9 cellular contexts compared by ENCODE assay signal in genomic region chr6:10413850-10414765, GRCh38. TPM values are rescaled to one million over a fixed set of nuclear protein-coding genes. Genes with fewer than 3 reads are reported as not detected.
A peak's percentile ranks its signal among the peaks of the same experiment; 100 is the strongest.
DNase-seq lines count a peak whose midpoint lies in the region; ATAC-seq, FAIRE-seq and TF ChIP-seq lines count a peak whose summit lies in the region.
"Had no signal": no experiment of that assay in that cellular context is flagged by ENCODE, and none has a peak within 500 bp of the region (broad histone marks: within the 10 kb centered on the region; RNA-seq: fewer than 3 reads in every experiment).

No MANE protein-coding gene starts in this region.

- H3K9ac ChIP-seq in GM12878 (ENCODE audit: control insufficient read depth, insufficient read depth, low read length): no peak overlapping the region

- H3K27ac ChIP-seq in CD4-positive, alpha-beta T cell (ENCODE audit: low read depth, low read length): no peak overlapping the region
- no peak overlapping the region for H3K27ac ChIP-seq in GM12878 (ENCODE audit: control insufficient read depth, insufficient read depth)

- ATAC-seq in CD4-positive, alpha-beta T cell (ENCODE audit: poor library complexity): no peak
- ATAC-seq in HG02885 (IDR thresholded peaks at IDR 0.05; ENCODE audit: poor library complexity, unreplicated experiment): peak; percentile 25
- peak; percentile 2; the same call in 1 of the 3 replicates for ATAC-seq in GM12878
- ATAC-seq in naive B cell (ENCODE audit: low read depth in 2 of 2): no peak
- no peak for ATAC-seq in HG02938 (IDR thresholded peaks at IDR 0.05; ENCODE audit: unreplicated experiment)
- no peak for ATAC-seq in HG03025 (IDR thresholded peaks at IDR 0.05; ENCODE audit: low FRiP score, unreplicated experiment)

- peaks cover 40% of the 10 kb centered on the region for H3K36me3 Mint-ChIP-seq in CD4-positive, alpha-beta T cell (ENCODE audit: low read depth)
- H3K36me3 Mint-ChIP-seq in naive B cell: peaks cover 4 to 58% of the 10 kb centered on the region in 2 donors

- FAIRE-seq in GM12878 (lab: Jason Lieb, UNC): no peak
- FAIRE-seq: endothelial cell of umbilical vein had no signal

- H3K4me2 ChIP-seq in GM12878 (ENCODE audit: control insufficient read depth, insufficient read depth): peak overlapping the region; percentile 86; the same call in 1 of the 2 replicates

- TF ChIP-seq CTCF in CD4-positive, alpha-beta T cell (IDR thresholded peaks at IDR 0.05): no peak
- no peak for TF ChIP-seq CTCF in GM12878 (IDR thresholded peaks at IDR 0.05 in 2 of 3, conservative IDR thresholded peaks at IDR 0.05 in 1 of 3; ENCODE audit: control insufficient read depth in 2 of 3, extremely low read depth in 1 of 3, insufficient read depth in 1 of 3, low read depth in 3 of 3, low read length in 3 of 3)

- RAD21 ChIA-PET in GM12878 (lab: Charles Lee; ENCODE audit: unreplicated experiment): interaction anchor here (1.4 kb wide), 1 partner anchor 10 kb away, joined by 4 read pairs; no protein-coding TSS in a partner anchor

- H3K9me3 Mint-ChIP-seq in CD4-positive, alpha-beta T cell: peaks cover 13% of the 10 kb centered on the region
- H3K9me3 Mint-ChIP-seq in naive B cell: peaks cover 6 to 52% (median 33%) of the 10 kb centered on the region in 7 donors

- POLR2A ChIA-PET in CD4-positive, alpha-beta T cell (lab: Charles Lee): no interaction called here
- POLR2A ChIA-PET in GM12878 (lab: Charles Lee): interaction anchor here (0.6 to 1.2 kb wide), 3 partner anchors 12 to 882 kb away, joined by 3 to 9 read pairs (median 8); no protein-coding TSS in a partner anchor

- peak overlapping the region; percentile 69 for H3K4me3 Mint-ChIP-seq in CD4-positive, alpha-beta T cell
- peak overlapping the region; percentile 74 to 98 (median 88) for H3K4me3 Mint-ChIP-seq in naive B cell

- BruUV-seq in GM12878 (replicated peaks; lab: Mats Ljungman, UMichigan): no TSS peak

- peaks cover 95% of the 10 kb centered on the region for H3K27me3 Mint-ChIP-seq in CD4-positive, alpha-beta T cell
- peaks cover 72 to 98% (median 94%) of the 10 kb centered on the region in 3 donors for H3K27me3 Mint-ChIP-seq in naive B cell

- TF ChIP-seq EP300 in GM12878 (IDR thresholded peaks at IDR 0.05; ENCODE audit: borderline replicate concordance in 1 of 2, control insufficient read depth in 1 of 2, low read depth in 2 of 2, low read length in 2 of 2): no peak

- no peaks in the 10 kb centered on the region for H4K20me1 ChIP-seq in GM12878 (ENCODE audit: control insufficient read depth, insufficient read depth)

- peaks cover 19% of the 10 kb centered on the region for H3K4me1 ChIP-seq in GM12878 (ENCODE audit: control insufficient read depth, insufficient read depth, low read length)

- SMC1A ChIA-PET in GM12878 (lab: Charles Lee; ENCODE audit: uncharacterized antibody, unreplicated experiment): interaction anchor here (0.7 to 2.1 kb wide), 2 partner anchors 11 to 75 kb away, joined by 3 to 7 read pairs; no protein-coding TSS in a partner anchor

- no peaks in the 10 kb centered on the region for H3K36me3 ChIP-seq in GM12878 (ENCODE audit: control insufficient read depth in 2 of 2, insufficient read depth in 2 of 2, low read length in 1 of 2)

- H3K4me3 ChIP-seq in GM12878: no peak overlapping the region

- TF ChIP-seq RAD21 in GM12878 (IDR thresholded peaks at IDR 0.05; ENCODE audit: insufficient read depth, low read depth, low read length): no peak

- WGBS in GM12878 (ENCODE audit: insufficient coverage, insufficient replicate concordance, low lambda C conversion rate, missing lambda C conversion rate): 9% methylated on average over 38 of the region's 38 CpGs

- H3K4me1 Mint-ChIP-seq in CD4-positive, alpha-beta T cell (ENCODE audit: low read depth): peaks cover 53% of the 10 kb centered on the region
- peaks cover 31 to 59% (median 40%) of the 10 kb centered on the region in 3 donors for H3K4me1 Mint-ChIP-seq in naive B cell

- H3K79me2 ChIP-seq in GM12878 (ENCODE audit: control insufficient read depth, insufficient read depth, low read length): no peaks in the 10 kb centered on the region

- H3K27me3 ChIP-seq in CD4-positive, alpha-beta T cell (ENCODE audit: control insufficient read depth, insufficient read depth, low read length): peaks cover 90% of the 10 kb centered on the region
- peaks cover 12 to 51% of the 10 kb centered on the region in 2 experiments for H3K27me3 ChIP-seq in GM12878 (replicated peaks in 1 of 2; ENCODE audit: control insufficient read depth in 2 of 2, insufficient read depth in 2 of 2, low read length in 1 of 2)

- DNase-seq in CD4-positive, alpha-beta T cell: no peak
- DNase-seq in GM12878 (ENCODE audit: low read depth, low spot score) (no peak), naive B cell (no peak)
- DNase-seq in activated effector memory CD4-positive, alpha-beta T cell treated with Interleukin-2 at 50 U/mL for 16 hours: no peak
- no peak for DNase-seq in stimulated activated CD4-positive, alpha-beta T cell treated with anti-CD3 and anti-CD28 coated beads, Interleukin-4, amount 100 ng/mL, for 4 hours

- in situ Hi-C loops in GM12878 (cut with MboI): no loop called here

- TF ChIP-seq POLR2A in GM12878 (IDR thresholded peaks at IDR 0.05; ENCODE audit: low read depth, low read length): no peak

- H2AFZ ChIP-seq in GM12878 (ENCODE audit: control insufficient read depth, low read depth, low read length): no peak overlapping the region

- peak overlapping the region; percentile 67 for H3K27ac Mint-ChIP-seq in CD4-positive, alpha-beta T cell
- H3K27ac Mint-ChIP-seq in naive B cell: peak overlapping the region in 4 of 6 donors; percentile 49 to 96 (median 80)

- CTCF ChIA-PET in CD4-positive, alpha-beta T cell (lab: Charles Lee): interaction anchor here (0.6 kb wide), 1 partner anchor 1629 kb away, joined by 3 read pairs; no protein-coding TSS in a partner anchor
- CTCF ChIA-PET in GM12878 (lab: Yijun Ruan, JAX): interaction anchor here (0.6 to 4.0 kb wide), 3 partner anchors 15 to 156 kb away, joined by 3 to 20 read pairs (median 3); no protein-coding TSS in a partner anchor

- intact Hi-C loops in CD4-positive, alpha-beta T cell (cut with DNase I, micrococcal nuclease): no loop called here
- intact Hi-C loops in GM12878 (cut with micrococcal nuclease; ENCODE audit: unreplicated experiment): no loop called here

- H3K9me3 ChIP-seq in CD4-positive, alpha-beta T cell (ENCODE audit: control insufficient read depth, low read length): peaks cover 38% of the 10 kb centered on the region
- H3K9me3 ChIP-seq in GM12878 (replicated peaks; ENCODE audit: control insufficient read depth, insufficient read depth, low read length): peaks cover 2% of the 10 kb centered on the region; the same call in 1 of the 3 replicates

TF ChIP-seq in GM12878, 131 proteins besides CTCF, POLR2A, EP300 and RAD21:
- TF ChIP-seq ZNF24 (IDR thresholded peaks at IDR 0.05) (0 out of 2 replicates have a peak, but pooled peaks have one; percentile 19), EZH2 (IDR thresholded peaks at IDR 0.05; ENCODE audit: borderline replicate concordance, control insufficient read depth, low read depth, low read length) (0 out of 2 replicates have a peak, but pooled peaks have one; percentile 76), CREM (IDR thresholded peaks at IDR 0.05; ENCODE audit: low read depth) (no peak)

RNA-seq across cellular contexts. Expression of gene TFAP2A, which starts 0.8 kb away (rescaled TPM):
- under 1 TPM in 1 of 2 experiments, not detected in 1; 0.16 TPM for total RNA-seq in CD4-positive, alpha-beta T cell
- total RNA-seq in GM12878 (2013; cell fraction: nucleolus; rRNA removed): 0.73 and 1.5 TPM in 2 replicates
- total RNA-seq in GM12878 (2014; rRNA removed): 0.06 TPM in 1 of 2 replicates, not detected in the other
- total RNA-seq in GM12878 (2014; rRNA removed; fragmentation: Illumina TruSeq; extraction: Trizol): 0.23 TPM in 1 of 2 replicates, not detected in the other
- 0.21 and 0.46 TPM in 2 replicates for total RNA-seq in GM12878 (2021)
- not detected for polyA plus RNA-seq in GM12878 (2011; ENCODE audit: low read depth)
- polyA plus RNA-seq in GM12878 (2011; rRNA removed): 0.32 and 0.33 TPM in 2 replicates
- polyA plus RNA-seq in GM12878 (2011; cell fraction: cytosol; rRNA removed): 0.24 and 0.30 TPM in 2 replicates
- polyA plus RNA-seq in GM12878 (2011; cell fraction: nucleus; rRNA removed): 1.1 and 1.3 TPM in 2 replicates
- 0.09 and 0.18 TPM in 2 replicates for polyA plus RNA-seq in GM12878 (2012)
- 0.06 and 0.21 TPM in 2 replicates for polyA plus RNA-seq in GM12878 (2014; fragmentation: Illumina TruSeq; extraction: Trizol)
- polyA plus RNA-seq in GM12878 (2014; fragmentation: Nextera tagmentation; extraction: Ambion mirVana): under 1 TPM in 1 of 2 experiments, not detected in 1; 0.05 TPM
- 0.14 TPM in 1 of 2 replicates, not detected in the other for polyA plus RNA-seq in GM12878 (2014; rRNA removed)
- polyA plus RNA-seq in GM12878 (2016; fragmentation: Nextera tagmentation; extraction: Ambion mirVana): not detected
- 0.15 and 0.41 TPM in 2 replicates for polyA minus RNA-seq in GM12878 (2011; rRNA and poly(A)+ RNA removed)
- polyA minus RNA-seq in GM12878 (2011; cell fraction: cytosol; rRNA and poly(A)+ RNA removed): 2.9 and 3.2 TPM in 2 replicates
- 0.73 and 1.8 TPM in 2 replicates for polyA minus RNA-seq in GM12878 (2011; cell fraction: nucleus; rRNA and poly(A)+ RNA removed)
- polyA plus RNA-seq in naive B cell (ENCODE audit: low read depth in 6 of 6): not detected
- total RNA-seq: endothelial cell of umbilical vein had no signal

Comparison
In these comparisons a context has a peak if more than half of its experiments do, and no peak if none do; other contexts are left out.
1. ATAC-seq: peak in HG02885 (single experiment) and GM12878 (single experiment); none in CD4-positive, alpha-beta T cell (single experiment), naive B cell (0 of 2), HG02938 (single experiment) and HG03025 (single experiment).